9 cellular contexts compared by ENCODE assay signal in genomic region chr1:9996624-9997582, GRCh38. TPM values are rescaled to one million over a fixed set of nuclear protein-coding genes. Genes with fewer than 3 reads are reported as not detected.
A peak's percentile ranks its signal among the peaks of the same experiment; 100 is the strongest.
DNase-seq lines count a peak whose midpoint lies in the region; ATAC-seq, FAIRE-seq and TF ChIP-seq lines count a peak whose summit lies in the region.
"Had no signal": no experiment of that assay in that cellular context is flagged by ENCODE, and none has a peak within 500 bp of the region (broad histone marks: within the 10 kb centered on the region; RNA-seq: fewer than 3 reads in every experiment).

Gene RBP7 (plus strand): TSS chr1:9997228. CDS start chr1:9997259, 31 bp downstream.

- H3K4ac ChIP-seq in H1 (replicated peaks; ENCODE audit: insufficient read length, low read depth, low read length), result no peak within 1 kb of the TSS

- H3K4me1 Mint-ChIP-seq in T-cell (peaks cover 10 to 14% (median 13%) of the 10 kb centered on the region in 3 donors), type B pancreatic cell (ENCODE audit: unreplicated experiment) (peaks cover 5% of the 10 kb centered on the region)

- peak within 1 kb of the TSS; percentile 25; the same call in 1 of the 2 replicates for H4K8ac ChIP-seq in H1 (ENCODE audit: extremely low read depth, insufficient read depth, low read length)

- H3K4me2 ChIP-seq in H1 (ENCODE audit: insufficient read depth in 1 of 2, low read depth in 2 of 2, low read length in 2 of 2), result peak within 1 kb of the TSS; percentile 57 to 89

- peak; percentile 10 for DNase-seq in DMS79 treated with DMSO at 0.1 percent for 48 hours (lab: John Stamatoyannopoulos, UW)
- DNase-seq in DMS79 (lab: John Stamatoyannopoulos, UW), result no peak
- DNase-seq in T-cell, result peak in 12 of 34 experiments; percentile 1 to 13 (median 4)
- peak; percentile 9 to 72 for DNase-seq in H1 (ENCODE audit: low read depth in 1 of 2, low spot score in 2 of 2)
- peak; percentile 68 for DNase-seq in type B pancreatic cell (ENCODE audit: extremely low spot score, unreplicated experiment)
- DNase-seq in UCSD-AML1 (lab: John Stamatoyannopoulos, UW; ENCODE audit: unreplicated experiment), result no peak

- peaks cover 10 to 29% (median 26%) of the 10 kb centered on the region in 4 experiments for H3K27me3 ChIP-seq in H1 (replicated peaks in 1 of 4; ENCODE audit: control insufficient read depth in 3 of 4, extremely low read depth in 1 of 4, insufficient read depth in 3 of 4, low read length in 3 of 4)

- no peaks in the 10 kb centered on the region for H3K9me3 ChIP-seq in H1 (ENCODE audit: insufficient read depth in 2 of 2, low read depth in 1 of 2, low read length in 1 of 2)
- no peaks in the 10 kb centered on the region for H3K9me3 ChIP-seq in mesodermal cell (ENCODE audit: control insufficient read depth, low read length)

- peaks cover 6% of the 10 kb centered on the region; the same call in 1 of the 2 replicates for H3K23me2 ChIP-seq in H1 (ENCODE audit: low read depth, low read length)

- no peaks in the 10 kb centered on the region for H3K79me2 ChIP-seq in H1 (ENCODE audit: control insufficient read depth in 1 of 2, insufficient read depth in 2 of 2, low read length in 2 of 2)

- H3K27ac ChIP-seq in H1 (ENCODE audit: low read depth, low read length) (no peak within 1 kb of the TSS), mesodermal cell (ENCODE audit: low read depth, low read length, severe bottlenecking) (no peak within 1 kb of the TSS)

- H2BK12ac ChIP-seq in H1 (ENCODE audit: low read depth, low read length), result 0 out of 2 replicates have a peak within 1 kb of the TSS, but pooled peaks have one; percentile 17

- peak within 1 kb of the TSS; percentile 81 for H2AFZ ChIP-seq in H1 (ENCODE audit: low read length)

- H2AK5ac ChIP-seq in H1 (ENCODE audit: low read depth, low read length), result no peak within 1 kb of the TSS

- H3K4me3 ChIP-seq in H1 (ENCODE audit: extremely low read depth in 1 of 4, insufficient read depth in 2 of 4, low read depth in 3 of 4, low read length in 4 of 4), result peak within 1 kb of the TSS; percentile 38 to 66 (median 46)
- H3K4me3 ChIP-seq in mesodermal cell (ENCODE audit: extremely low read depth, insufficient read depth, low read length, poor library complexity, severe bottlenecking), result peak within 1 kb of the TSS; percentile 33

- H4K91ac ChIP-seq in H1 (replicated peaks; ENCODE audit: insufficient read length, low read length), result no peak within 1 kb of the TSS

- no peak for FAIRE-seq in H1 (lab: Jason Lieb, UNC)
- FAIRE-seq: TTC549 had no signal

- H3K56ac ChIP-seq in H1 (replicated peaks; ENCODE audit: insufficient read length, low read depth, low read length), result no peak within 1 kb of the TSS

- peak within 1 kb of the TSS; percentile 74 to 81 (median 79) for H3K4me3 Mint-ChIP-seq in T-cell
- peak within 1 kb of the TSS; percentile 87 for H3K4me3 Mint-ChIP-seq in type B pancreatic cell

- no peaks in the 10 kb centered on the region for H3K36me3 ChIP-seq in H1 (ENCODE audit: control insufficient read depth in 2 of 4, insufficient read depth in 4 of 4, low read length in 3 of 4)
- no peaks in the 10 kb centered on the region for H3K36me3 ChIP-seq in mesodermal cell (ENCODE audit: control insufficient read depth, insufficient read depth, low read length)

- no peak for TF ChIP-seq CTCF in H1 (IDR thresholded peaks at IDR 0.05; ENCODE audit: control extremely low read depth in 1 of 3, insufficient read depth in 1 of 3, low read depth in 1 of 3, low read length in 3 of 3)
- no peak for TF ChIP-seq CTCF in type B pancreatic cell (conservative IDR thresholded peaks at IDR 0.05)

- peak within 1 kb of the TSS in 1 of 2 donors; percentile 8 for H3K27ac Mint-ChIP-seq in T-cell
- no peak within 1 kb of the TSS for H3K27ac Mint-ChIP-seq in type B pancreatic cell

- no peak within 1 kb of the TSS; the same call in 1 of the 2 replicates for H2BK15ac ChIP-seq in H1 (ENCODE audit: low read length)

- no peak within 1 kb of the TSS for H2BK20ac ChIP-seq in H1 (ENCODE audit: low read length)

- H3K9ac ChIP-seq in H1 (replicated peaks in 1 of 4; ENCODE audit: extremely low read depth in 1 of 4, low read depth in 3 of 4, low read length in 3 of 4), result peak within 1 kb of the TSS in 2 of 4 experiments; percentile 41 to 64; a peak in 3 of 7 replicates

- H3K18ac ChIP-seq in H1 (ENCODE audit: extremely low read depth, low read length), result no peak within 1 kb of the TSS; the same call in none of the 2 replicates

- no peak for TF ChIP-seq EP300 in H1 (IDR thresholded peaks at IDR 0.05; ENCODE audit: borderline replicate concordance in 1 of 2, low read depth in 2 of 2, low read length in 2 of 2)

- ATAC-seq in T-cell (replicated peaks in 1 of 4), result peak; percentile 53 to 59 (median 56)
- ATAC-seq in HG03469 (IDR thresholded peaks at IDR 0.05; ENCODE audit: unreplicated experiment), result no peak

- H3K36me3 Mint-ChIP-seq in T-cell (no peaks in the 10 kb centered on the region), type B pancreatic cell (no peaks in the 10 kb centered on the region)

- no peak within 1 kb of the TSS for H2BK120ac ChIP-seq in H1 (replicated peaks; ENCODE audit: low read depth, low read length)

- TF ChIP-seq RAD21 in H1 (IDR thresholded peaks at IDR 0.05 in 1 of 2, conservative IDR thresholded peaks at IDR 0.05 in 1 of 2; ENCODE audit: low read depth in 2 of 2, low read length in 2 of 2), result no peak

- peaks cover 28 to 47% of the 10 kb centered on the region in 2 donors for H3K27me3 Mint-ChIP-seq in T-cell
- H3K27me3 Mint-ChIP-seq in type B pancreatic cell, result peaks cover 42% of the 10 kb centered on the region

- WGBS in H1 (ENCODE audit: extremely low coverage in 1 of 2, insufficient coverage in 1 of 2, insufficient read length in 1 of 2, insufficient replicate concordance in 2 of 2, low coverage in 1 of 2, low lambda C conversion rate in 2 of 2, missing lambda C conversion rate in 1 of 2), 2 experiments, result 14% methylated on average over 38 of the region's 71 CpGs; no CpG with 5 or more reads in 1 of the 2 experiments
- WGBS in mesodermal cell (ENCODE audit: insufficient coverage in 2 of 2), 2 experiments, result 2 to 5% methylated on average over 44 to 47 of the region's 71 CpGs

- H3K4me1 ChIP-seq in H1 (replicated peaks in 1 of 4; ENCODE audit: control insufficient read depth in 3 of 4, insufficient read depth in 4 of 4, low read length in 3 of 4) (peaks cover 0 to 6% (median 1%) of the 10 kb centered on the region in 4 experiments; a peak in 3 of 7 replicates), mesodermal cell (ENCODE audit: control insufficient read depth, insufficient read depth, low read length, poor library complexity, severe bottlenecking) (no peaks in the 10 kb centered on the region)

- POLR2A ChIA-PET in T-cell (lab: Charles Lee), result no interaction called here
- POLR2A ChIA-PET in H1 (lab: Charles Lee; ENCODE audit: partially characterized antibody), result no interaction called here

- no peak within 1 kb of the TSS for H4K5ac ChIP-seq in H1 (ENCODE audit: insufficient read length, low read depth, low read length)

- H4K20me1 ChIP-seq in H1 (replicated peaks in 1 of 2; ENCODE audit: control insufficient read depth in 1 of 2, insufficient read depth in 2 of 2, low read length in 2 of 2), result no peaks in the 10 kb centered on the region

- H2BK5ac ChIP-seq in H1 (ENCODE audit: low read depth, low read length), result no peak within 1 kb of the TSS

- H3K9me3 Mint-ChIP-seq in T-cell, result no peaks in the 10 kb centered on the region
- H3K9me3 Mint-ChIP-seq in type B pancreatic cell, result no peaks in the 10 kb centered on the region

- CTCF ChIA-PET in T-cell (lab: Charles Lee) (no interaction called here), H1 (lab: Charles Lee; ENCODE audit: partially characterized antibody) (interaction anchor here (0.8 to 1.1 kb wide), 3 partner anchors 15 to 36 kb away, joined by 3 read pairs; partner anchors contain the start of gene UBE4B)

- H3K79me1 ChIP-seq in H1 (ENCODE audit: low read depth, low read length), result no peaks in the 10 kb centered on the region

- H3K23ac ChIP-seq in H1 (ENCODE audit: insufficient read length), result no peak within 1 kb of the TSS

- no peak within 1 kb of the TSS for H3K14ac ChIP-seq in H1 (ENCODE audit: insufficient read length)

- TF ChIP-seq POLR2A in H1 (IDR thresholded peaks at IDR 0.05; ENCODE audit: control extremely low read depth in 1 of 2, low read depth in 2 of 2, low read length in 2 of 2), result no peak

TF ChIP-seq in H1, 55 proteins besides CTCF, POLR2A, EP300 and RAD21 (continues in another document):
- TF ChIP-seq SUZ12 (IDR thresholded peaks at IDR 0.05; ENCODE audit: low read length), result peak; percentile 66
- no peak for TF ChIP-seq EGR1 (IDR thresholded peaks at IDR 0.05; ENCODE audit: borderline replicate concordance, low read depth, low read length)
- no peak for TF ChIP-seq SIRT6 (IDR thresholded peaks at IDR 0.05; ENCODE audit: low read length)
- peak; percentile 34 for TF ChIP-seq KDM4A (IDR thresholded peaks at IDR 0.05; ENCODE audit: low read depth, low read length, severe bottlenecking)
- no peak for TF ChIP-seq YY1 (IDR thresholded peaks at IDR 0.05; ENCODE audit: low read depth, low read length)
- TF ChIP-seq CBX8 (IDR thresholded peaks at IDR 0.05; ENCODE audit: borderline replicate concordance, low read depth, low read length), result no peak
- TF ChIP-seq, protein P1, sequence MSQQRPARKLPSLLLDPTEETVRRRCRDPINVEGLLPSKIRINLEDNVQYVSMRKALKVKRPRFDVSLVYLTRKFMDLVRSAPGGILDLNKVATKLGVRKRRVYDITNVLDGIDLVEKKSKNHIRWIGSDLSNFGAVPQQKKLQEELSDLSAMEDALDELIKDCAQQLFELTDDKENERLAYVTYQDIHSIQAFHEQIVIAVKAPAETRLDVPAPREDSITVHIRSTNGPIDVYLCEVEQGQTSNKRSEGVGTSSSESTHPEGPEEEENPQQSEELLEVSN (IDR thresholded peaks at IDR 0.05), result peak; percentile 44; the same call in 1 of the 2 replicates
- no peak for TF ChIP-seq CTBP2 (IDR thresholded peaks at IDR 0.05; ENCODE audit: borderline replicate concordance, insufficient read depth, insufficient read length, low read length)
- no peak for TF ChIP-seq CBX5 (IDR thresholded peaks at IDR 0.05; ENCODE audit: low read depth, low read length)
- no peak for TF ChIP-seq GTF2F1 (IDR thresholded peaks at IDR 0.05; ENCODE audit: borderline replicate concordance, low read depth, low read length)

RNA-seq across cellular contexts. Expression of gene RBP7, which starts in this region (rescaled TPM):
- under 1 TPM in 1 of 5 donors, not detected in 4; 0.63 TPM for total RNA-seq in T-cell
- 7.2 and 7.7 TPM in 2 replicates for total RNA-seq in H1 (2021; fragmentation: NEBNext Ultra II Directional; extraction: Animal tissue kit (Norgen Biotek cat#: 25700))
- polyA plus RNA-seq in H1 (2011; rRNA removed), result 2.7 and 5.7 TPM in 2 replicates
- polyA plus RNA-seq in H1 (2011; cell fraction: cytosol; rRNA removed), result 8.6 TPM
- polyA plus RNA-seq in H1 (2011; cell fraction: nucleus; rRNA removed), result 2.1 TPM
- polyA plus RNA-seq in H1 (2012, experiment 1 of 2), result 11.0 to 14.3 TPM (median 12.1 TPM) in 4 replicates
- polyA plus RNA-seq in H1 (2012, experiment 2 of 2), result 5.8 TPM
- polyA plus RNA-seq in H1 (2013, experiment 1 of 2), result 14.9 TPM
- 17.3 TPM for polyA plus RNA-seq in H1 (2013, experiment 2 of 2)
- 1.1 and 1.2 TPM in 2 replicates for polyA minus RNA-seq in H1 (2011; rRNA and poly(A)+ RNA removed)
- polyA minus RNA-seq in H1 (2011; cell fraction: cytosol; rRNA and poly(A)+ RNA removed), result not detected
- 1.2 TPM for polyA minus RNA-seq in H1 (2011; cell fraction: nucleus; rRNA and poly(A)+ RNA removed)
- 0.88 TPM for polyA plus RNA-seq in mesodermal cell (2013, experiment 1 of 2)
- polyA plus RNA-seq in mesodermal cell (2013, experiment 2 of 2), result not detected
- 0.92 and 2.9 TPM in 2 replicates for total RNA-seq in type B pancreatic cell (ENCODE audit: low replicate concordance)

Comparison
In these comparisons a context has a peak if more than half of its experiments do, and no peak if none do; other contexts are left out.
1. DNase-seq: peak in DMS79 treated with DMSO at 0.1 percent for 48 hours (single experiment), H1 (2 of 2) and type B pancreatic cell (single experiment); none in DMS79 (single experiment) and UCSD-AML1 (single experiment).
2. Peak in ATAC-seq in T-cell; RNA of the gene not detected or under 1 TPM.